Comparison of ENCODE assay signal across 13 cellular contexts in the genomic region with DNA sequence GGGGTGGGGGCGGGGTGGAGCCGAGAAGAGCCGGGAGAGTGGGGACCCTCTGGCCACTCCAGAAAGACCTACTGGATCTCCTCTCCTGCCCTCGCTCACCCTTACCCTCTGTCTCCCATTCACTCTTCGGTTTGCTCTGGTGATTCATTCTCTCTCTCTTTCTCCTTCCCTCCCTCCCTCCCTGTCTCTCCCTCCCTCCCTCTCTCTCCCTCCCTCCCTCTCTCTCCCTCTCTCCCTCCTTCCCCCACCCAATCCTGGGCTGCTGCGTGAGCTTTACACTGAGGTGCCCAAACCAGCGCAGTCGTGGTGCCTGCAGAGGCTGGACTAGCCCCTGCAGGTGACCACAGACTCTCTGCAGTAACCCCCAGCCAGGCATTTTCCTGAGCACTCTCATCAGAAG. TPM values are rescaled to one million over a fixed set of nuclear protein-coding genes. Genes with fewer than 3 reads are reported as not detected.
DNase-seq lines count a peak whose midpoint lies in the region; ATAC-seq and TF ChIP-seq lines count a peak whose summit lies in the region.
"Had no signal": no experiment of that assay in that cellular context is flagged by ENCODE, and none has a peak within 500 bp of the region (broad histone marks: within the 10 kb centered on the region; RNA-seq: fewer than 3 reads in every experiment).

No MANE protein-coding gene starts in this region.

- H3K27me3 ChIP-seq in GM23338 (ENCODE audit: insufficient read depth) (peaks cover 28% of the 10 kb centered on the region), iPS DF 6.9 (ENCODE audit: control insufficient read depth, insufficient read depth, low read length) (no peaks in the 10 kb centered on the region; the same call in 1 of the 2 replicates), prostate gland (replicated peaks; ENCODE audit: insufficient read depth) (no peaks in the 10 kb centered on the region), SJCRH30 (no peaks in the 10 kb centered on the region)

- peak overlapping the region; percentile 75 for H3K4me3 Mint-ChIP-seq in GM23338
- no peak overlapping the region for H3K4me3 Mint-ChIP-seq in natural killer cell treated with Interleukin-12 subunit alpha and Interleukin-12 subunit beta and Interleukin-15 and Interleukin-18, amount 100 ng/mL, for 72 hours

- peaks cover 35% of the 10 kb centered on the region for H3K9me3 Mint-ChIP-seq in GM23338
- no peaks in the 10 kb centered on the region for H3K9me3 Mint-ChIP-seq in natural killer cell treated with Interleukin-12 subunit alpha and Interleukin-12 subunit beta and Interleukin-15 and Interleukin-18, amount 100 ng/mL, for 72 hours

- ATAC-seq in GM23338 (peak; percentile 70), HG02798 (IDR thresholded peaks at IDR 0.05; ENCODE audit: poor library complexity, unreplicated experiment) (no peak)
- no peak for ATAC-seq in natural killer cell treated with Interleukin-12 subunit alpha and Interleukin-12 subunit beta and Interleukin-15 and Interleukin-18, amount 100 ng/mL, for 72 hours

- H3K27me3 Mint-ChIP-seq in GM23338 (ENCODE audit: insufficient read depth, low read depth, poor library complexity): peaks cover 20% of the 10 kb centered on the region
- H3K27me3 Mint-ChIP-seq in natural killer cell treated with Interleukin-12 subunit alpha and Interleukin-12 subunit beta and Interleukin-15 and Interleukin-18, amount 100 ng/mL, for 72 hours: peaks cover 32 to 43% of the 10 kb centered on the region in 2 donors

- peak overlapping the region; percentile 85; the same call in 1 of the 2 replicates for H2AFZ ChIP-seq in GM23338

- no peak for TF ChIP-seq POLR2A in prostate gland (IDR thresholded peaks at IDR 0.05)

- intact Hi-C loops in prostate gland (cut with DNase I): no loop called here

- H4K20me1 ChIP-seq in GM23338 (replicated peaks; ENCODE audit: insufficient read depth): no peaks in the 10 kb centered on the region

- CTCF ChIA-PET in RWPE1 (lab: Yijun Ruan, JAX): no interaction called here

- peaks cover 6% of the 10 kb centered on the region; the same call in 2 of the 3 replicates for H3K4me1 Mint-ChIP-seq in GM23338
- H3K4me1 Mint-ChIP-seq in natural killer cell treated with Interleukin-12 subunit alpha and Interleukin-12 subunit beta and Interleukin-15 and Interleukin-18, amount 100 ng/mL, for 72 hours (ENCODE audit: low read depth in 2 of 2): no peaks in the 10 kb centered on the region

- H3K79me2 ChIP-seq in GM23338 (replicated peaks; ENCODE audit: insufficient read depth): no peaks in the 10 kb centered on the region
- H3K79me2 ChIP-seq: parathyroid adenoma had no signal

- H3K27ac ChIP-seq in GM23338 (ENCODE audit: low read depth): no peak overlapping the region
- H3K27ac ChIP-seq in RWPE1: peak overlapping the region; percentile 57; the same call in 1 of the 2 replicates
- H3K27ac ChIP-seq in iPS DF 6.9 (ENCODE audit: low read length): no peak overlapping the region
- H3K27ac ChIP-seq in prostate gland: peak overlapping the region; percentile 65 to 84
- no peak overlapping the region for H3K27ac ChIP-seq in SJCRH30
- H3K27ac ChIP-seq: parathyroid adenoma had no signal

- no peaks in the 10 kb centered on the region for H3F3A ChIP-seq in GM23338 (replicated peaks; ENCODE audit: low read depth)

- H3K4me2 ChIP-seq in GM23338: peak overlapping the region; percentile 79

- POLR2A ChIA-PET in RWPE1 (lab: Yijun Ruan, JAX; ENCODE audit: low non-redundant PET): no interaction called here

- H3K36me3 ChIP-seq in GM23338 (ENCODE audit: insufficient read depth): no peaks in the 10 kb centered on the region
- no peaks in the 10 kb centered on the region for H3K36me3 ChIP-seq in iPS DF 6.9 (ENCODE audit: control insufficient read depth, insufficient read depth, low read length)
- no peaks in the 10 kb centered on the region for H3K36me3 ChIP-seq in prostate gland
- H3K36me3 ChIP-seq in SJCRH30: no peaks in the 10 kb centered on the region

- no peaks in the 10 kb centered on the region for H3K4me1 ChIP-seq in GM23338 (ENCODE audit: insufficient read depth)
- H3K4me1 ChIP-seq in iPS DF 6.9 (ENCODE audit: control insufficient read depth, insufficient read depth, low read length): no peaks in the 10 kb centered on the region
- no peaks in the 10 kb centered on the region for H3K4me1 ChIP-seq in prostate gland (replicated peaks)
- H3K4me1 ChIP-seq in SJCRH30: no peaks in the 10 kb centered on the region
- H3K4me1 ChIP-seq: parathyroid adenoma had no signal

- TF ChIP-seq CTCF in GM23338 (conservative IDR thresholded peaks at IDR 0.05; ENCODE audit: low read depth in 2 of 2): no peak
- no peak for TF ChIP-seq CTCF in RWPE1 (conservative IDR thresholded peaks at IDR 0.05; ENCODE audit: low read depth)
- no peak for TF ChIP-seq CTCF in prostate gland (IDR thresholded peaks at IDR 0.05)

- peak overlapping the region; percentile 83 for H3K4me3 ChIP-seq in GM23338
- peak overlapping the region; percentile 47; the same call in 1 of the 2 replicates for H3K4me3 ChIP-seq in iPS DF 6.9 (ENCODE audit: low read length)
- H3K4me3 ChIP-seq in prostate gland: peak overlapping the region; percentile 38 to 50
- H3K4me3 ChIP-seq in SJCRH30: no peak overlapping the region

- peaks cover 23% of the 10 kb centered on the region for H3K36me3 Mint-ChIP-seq in GM23338 (ENCODE audit: low read depth)
- H3K36me3 Mint-ChIP-seq in natural killer cell treated with Interleukin-12 subunit alpha and Interleukin-12 subunit beta and Interleukin-15 and Interleukin-18, amount 100 ng/mL, for 72 hours: peaks cover 6% of the 10 kb centered on the region

- 0 out of 2 replicates have a peak, but pooled peaks cover 4% of the 10 kb centered on the region for H3K9me2 ChIP-seq in GM23338 (ENCODE audit: insufficient read depth)

- WGBS in iPS DF 6.9 (ENCODE audit: insufficient coverage, insufficient read length): no CpG with 5 or more reads among the region's 8 CpGs
- 23% methylated on average over 8 of the region's 8 CpGs for WGBS in prostate gland

- DNase-seq in GM23338 (ENCODE audit: low spot score) (peak; percentile 59), RWPE1 (ENCODE audit: low spot score) (no peak), iPS DF 6.9 (ENCODE audit: low read depth, low spot score) (no peak), prostate gland (ENCODE audit: low spot score) (no peak), SJCRH30 (no peak)
- DNase-seq in natural killer cell treated with Interleukin-12 subunit alpha and Interleukin-12 subunit beta and Interleukin-15 and Interleukin-18, amount 100 ng/mL, for 72 hours (ENCODE audit: low spot score): no peak
- DNase-seq: activated CD4-positive, alpha-beta T cell treated with anti-CD3 and anti-CD28 coated beads for 48 hours; activated effector memory CD4-positive, alpha-beta T cell treated with anti-CD3 and anti-CD28 coated beads, Interleukin-2, amount 50 U/mL, for 16 hours; NCI-H2171 treated with DMSO at 0.1 percent for 48 hours; stimulated activated CD4-positive, alpha-beta T cell treated with anti-CD3 and anti-CD28 coated beads, Interleukin-2, amount 100 ng/mL, for 48 hours; stimulated activated naive CD4-positive, alpha-beta T cell treated with Interleukin-2 at 50 U/mL for 16 hours had no signal

- H3K9me3 ChIP-seq in iPS DF 6.9 (ENCODE audit: control insufficient read depth, insufficient read depth, low read length) (no peaks in the 10 kb centered on the region), prostate gland (no peaks in the 10 kb centered on the region), SJCRH30 (replicated peaks) (no peaks in the 10 kb centered on the region)

- no peak overlapping the region for H3K27ac Mint-ChIP-seq in GM23338
- H3K27ac Mint-ChIP-seq in natural killer cell treated with Interleukin-12 subunit alpha and Interleukin-12 subunit beta and Interleukin-15 and Interleukin-18, amount 100 ng/mL, for 72 hours: no peak overlapping the region

TF ChIP-seq in GM23338, 12 proteins besides CTCF, POLR2A, EP300 and RAD21 (continues in another document):
- TF ChIP-seq EZH2 (IDR thresholded peaks at IDR 0.05; ENCODE audit: low read depth, unreplicated experiment) (no peak), NANOG (IDR thresholded peaks at IDR 0.05; ENCODE audit: borderline replicate concordance) (no peak), POLR2AphosphoS5 (IDR thresholded peaks at IDR 0.05; ENCODE audit: low read depth) (no peak), EZH2phosphoT487 (IDR thresholded peaks at IDR 0.05; ENCODE audit: unreplicated experiment) (no peak), JUNB (IDR thresholded peaks at IDR 0.05; ENCODE audit: unreplicated experiment) (no peak), ZNF331 (CRISPR knock-in tag; IDR thresholded peaks at IDR 0.05; ENCODE audit: low read depth) (no peak)
- TF ChIP-seq, protein P1, sequence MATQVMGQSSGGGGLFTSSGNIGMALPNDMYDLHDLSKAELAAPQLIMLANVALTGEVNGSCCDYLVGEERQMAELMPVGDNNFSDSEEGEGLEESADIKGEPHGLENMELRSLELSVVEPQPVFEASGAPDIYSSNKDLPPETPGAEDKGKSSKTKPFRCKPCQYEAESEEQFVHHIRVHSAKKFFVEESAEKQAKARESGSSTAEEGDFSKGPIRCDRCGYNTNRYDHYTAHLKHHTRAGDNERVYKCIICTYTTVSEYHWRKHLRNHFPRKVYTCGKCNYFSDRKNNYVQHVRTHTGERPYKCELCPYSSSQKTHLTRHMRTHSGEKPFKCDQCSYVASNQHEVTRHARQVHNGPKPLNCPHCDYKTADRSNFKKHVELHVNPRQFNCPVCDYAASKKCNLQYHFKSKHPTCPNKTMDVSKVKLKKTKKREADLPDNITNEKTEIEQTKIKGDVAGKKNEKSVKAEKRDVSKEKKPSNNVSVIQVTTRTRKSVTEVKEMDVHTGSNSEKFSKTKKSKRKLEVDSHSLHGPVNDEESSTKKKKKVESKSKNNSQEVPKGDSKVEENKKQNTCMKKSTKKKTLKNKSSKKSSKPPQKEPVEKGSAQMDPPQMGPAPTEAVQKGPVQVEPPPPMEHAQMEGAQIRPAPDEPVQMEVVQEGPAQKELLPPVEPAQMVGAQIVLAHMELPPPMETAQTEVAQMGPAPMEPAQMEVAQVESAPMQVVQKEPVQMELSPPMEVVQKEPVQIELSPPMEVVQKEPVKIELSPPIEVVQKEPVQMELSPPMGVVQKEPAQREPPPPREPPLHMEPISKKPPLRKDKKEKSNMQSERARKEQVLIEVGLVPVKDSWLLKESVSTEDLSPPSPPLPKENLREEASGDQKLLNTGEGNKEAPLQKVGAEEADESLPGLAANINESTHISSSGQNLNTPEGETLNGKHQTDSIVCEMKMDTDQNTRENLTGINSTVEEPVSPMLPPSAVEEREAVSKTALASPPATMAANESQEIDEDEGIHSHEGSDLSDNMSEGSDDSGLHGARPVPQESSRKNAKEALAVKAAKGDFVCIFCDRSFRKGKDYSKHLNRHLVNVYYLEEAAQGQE (IDR thresholded peaks at IDR 0.05; ENCODE audit: unreplicated experiment): no peak

RNA-seq across cellular contexts. Expression of a gene that starts 32.2 kb away (rescaled TPM):
- total RNA-seq in GM23338 (2014; rRNA removed; shearing (Covaris generic)): 0.74 and 3.8 TPM in 2 replicates
- 0.60 and 0.70 TPM in 2 replicates for polyA plus RNA-seq in GM23338 (2016; fragmentation: Nextera tagmentation; extraction: Ambion mirVana)
- 1 to 10 TPM; 2.7 to 5.6 TPM for total RNA-seq in prostate gland
- under 1 TPM; 0.31 to 0.59 TPM for total RNA-seq in natural killer cell treated with Interleukin-12 subunit alpha and Interleukin-12 subunit beta and Interleukin-15 and Interleukin-18, amount 100 ng/mL, for 72 hours
- 4.0 and 4.1 TPM in 2 replicates for total RNA-seq in SJCRH30 (2014; rRNA removed; shearing (Covaris generic))

Comparison
In these comparisons a context has a peak if more than half of its experiments do, and no peak if none do; other contexts are left out.
1. H3K27ac ChIP-seq: peak in RWPE1 (single experiment) and prostate gland (2 of 2); none in GM23338 (single experiment), iPS DF 6.9 (single experiment) and SJCRH30 (single experiment).